Comparison of ENCODE assay signal across 8 cellular contexts in genomic region chr15:78565951-78566774, GRCh38. TPM values are rescaled to one million over a fixed set of nuclear protein-coding genes. Genes with fewer than 3 reads are reported as not detected.
DNase-seq lines count a peak whose midpoint lies in the region; ATAC-seq and TF ChIP-seq lines count a peak whose summit lies in the region.

No MANE protein-coding gene starts in this region.

- peak overlapping the region in 3 of 4 donors; percentile 61 to 80 (median 75) for H3K27ac ChIP-seq in Peyer's patch

- no peaks in the 10 kb centered on the region for H3K9me3 Mint-ChIP-seq in effector memory CD8-positive, alpha-beta T cell
- H3K9me3 Mint-ChIP-seq in natural killer cell treated with Interleukin-12 subunit alpha and Interleukin-12 subunit beta and Interleukin-15 and Interleukin-18, amount 100 ng/mL, for 72 hours, result no peaks in the 10 kb centered on the region

- no peak for TF ChIP-seq POLR2A in Peyer's patch (IDR thresholded peaks at IDR 0.05)

- no peaks in the 10 kb centered on the region for H3K9me3 ChIP-seq in Peyer's patch

- peaks cover 0 to 17% (median 2%) of the 10 kb centered on the region in 4 donors for H3K4me1 ChIP-seq in Peyer's patch

- peaks cover 15 to 20% of the 10 kb centered on the region in 2 donors for H3K4me1 Mint-ChIP-seq in effector memory CD8-positive, alpha-beta T cell (ENCODE audit: low read depth in 2 of 2)
- peaks cover 15 to 23% of the 10 kb centered on the region in 2 donors for H3K4me1 Mint-ChIP-seq in natural killer cell treated with Interleukin-12 subunit alpha and Interleukin-12 subunit beta and Interleukin-15 and Interleukin-18, amount 100 ng/mL, for 72 hours (ENCODE audit: low read depth in 2 of 2)

- H3K4me3 ChIP-seq in Peyer's patch, result peak overlapping the region; percentile 55 to 93 (median 79)

- DNase-seq in stimulated activated CD4-positive, alpha-beta T cell treated with anti-CD3 and anti-CD28 coated beads, Interleukin-15, amount 100 ng/mL, for 24 hours, result peak; percentile 15
- DNase-seq in stimulated activated CD4-positive, alpha-beta T cell treated with anti-CD3 and anti-CD28 coated beads, Interleukin-1b, Interleukin-23, amount 100 ng/mL, for 48 hours, result no peak
- DNase-seq in Peyer's patch (no peak), nucleus accumbens (lab: John Stamatoyannopoulos, UW) (no peak), amniotic stem cell (lab: John Stamatoyannopoulos, UW) (no peak)
- no peak for DNase-seq in effector memory CD8-positive, alpha-beta T cell
- no peak for DNase-seq in natural killer cell treated with Interleukin-12 subunit alpha and Interleukin-12 subunit beta and Interleukin-15 and Interleukin-18, amount 100 ng/mL, for 72 hours (ENCODE audit: low spot score)

- no peaks in the 10 kb centered on the region for H3K36me3 Mint-ChIP-seq in effector memory CD8-positive, alpha-beta T cell (ENCODE audit: insufficient read depth)
- no peaks in the 10 kb centered on the region for H3K36me3 Mint-ChIP-seq in natural killer cell treated with Interleukin-12 subunit alpha and Interleukin-12 subunit beta and Interleukin-15 and Interleukin-18, amount 100 ng/mL, for 72 hours

- no peaks in the 10 kb centered on the region for H3K27me3 ChIP-seq in Peyer's patch

- TF ChIP-seq CTCF in Peyer's patch (IDR thresholded peaks at IDR 0.05), result peak in 2 of 6 experiments; percentile 3 to 9

- peaks cover 9 to 15% of the 10 kb centered on the region in 2 donors for H3K27me3 Mint-ChIP-seq in effector memory CD8-positive, alpha-beta T cell
- peaks cover 14% of the 10 kb centered on the region in 2 donors for H3K27me3 Mint-ChIP-seq in natural killer cell treated with Interleukin-12 subunit alpha and Interleukin-12 subunit beta and Interleukin-15 and Interleukin-18, amount 100 ng/mL, for 72 hours

- ATAC-seq in HG02938 (IDR thresholded peaks at IDR 0.05; ENCODE audit: unreplicated experiment), result peak; percentile 17
- ATAC-seq in effector memory CD8-positive, alpha-beta T cell (replicated peaks), result peak; percentile 16
- ATAC-seq in natural killer cell treated with Interleukin-12 subunit alpha and Interleukin-12 subunit beta and Interleukin-15 and Interleukin-18, amount 100 ng/mL, for 72 hours, result no peak

- H3K36me3 ChIP-seq in Peyer's patch, result no peaks in the 10 kb centered on the region

- H3K27ac Mint-ChIP-seq in effector memory CD8-positive, alpha-beta T cell, result peak overlapping the region in 1 of 2 donors; percentile 88
- peak overlapping the region in 1 of 2 donors; percentile 47 for H3K27ac Mint-ChIP-seq in natural killer cell treated with Interleukin-12 subunit alpha and Interleukin-12 subunit beta and Interleukin-15 and Interleukin-18, amount 100 ng/mL, for 72 hours

- H3K4me3 Mint-ChIP-seq in effector memory CD8-positive, alpha-beta T cell, result peak overlapping the region; percentile 93
- peak overlapping the region; percentile 77 for H3K4me3 Mint-ChIP-seq in natural killer cell treated with Interleukin-12 subunit alpha and Interleukin-12 subunit beta and Interleukin-15 and Interleukin-18, amount 100 ng/mL, for 72 hours

RNA-seq across cellular contexts. Expression of gene CHRNA5, which starts 0.8 kb away (rescaled TPM):
- total RNA-seq in Peyer's patch, result 1 to 10 TPM in 2 of 4 donors, under 1 TPM in 2; 0.38 to 1.7 (median 0.87) TPM
- 1 to 10 TPM; 4.4 to 9.0 TPM for total RNA-seq in natural killer cell treated with Interleukin-12 subunit alpha and Interleukin-12 subunit beta and Interleukin-15 and Interleukin-18, amount 100 ng/mL, for 72 hours

RNA-seq across cellular contexts. Expression of gene PSMA4, which starts 25.9 kb away (rescaled TPM):
- total RNA-seq in Peyer's patch, result 100 to 1,000 TPM in 2 of 4 donors, 10 to 100 TPM in 2; 44.3 to 148 (median 103) TPM
- total RNA-seq in natural killer cell treated with Interleukin-12 subunit alpha and Interleukin-12 subunit beta and Interleukin-15 and Interleukin-18, amount 100 ng/mL, for 72 hours, result 100 to 1,000 TPM; 144 to 286 TPM

RNA-seq across cellular contexts. Expression of gene CHRNA3, which starts 54.6 kb away (rescaled TPM):
- total RNA-seq in Peyer's patch, result 1 to 10 TPM in 3 of 4 donors, not detected in 1; 1.2 to 3.7 (median 2.9) TPM
- total RNA-seq in natural killer cell treated with Interleukin-12 subunit alpha and Interleukin-12 subunit beta and Interleukin-15 and Interleukin-18, amount 100 ng/mL, for 72 hours, result not detected

RNA-seq across cellular contexts. Expression of gene HYKK, which starts 58.8 kb away (rescaled TPM):
- 10 to 100 TPM; 12.4 to 32.9 (median 26.8) TPM for total RNA-seq in Peyer's patch
- under 1 TPM; 0.50 to 0.56 TPM for total RNA-seq in natural killer cell treated with Interleukin-12 subunit alpha and Interleukin-12 subunit beta and Interleukin-15 and Interleukin-18, amount 100 ng/mL, for 72 hours

Comparison
In these comparisons a context has a peak if more than half of its experiments do, and no peak if none do; other contexts are left out.
1. ATAC-seq: peak in HG02938 (single experiment) and effector memory CD8-positive, alpha-beta T cell (single experiment); none in natural killer cell treated with Interleukin-12 subunit alpha and Interleukin-12 subunit beta and Interleukin-15 and Interleukin-18, amount 100 ng/mL, for 72 hours (0 of 2).